Comparison of ENCODE assay signal across 19 cellular contexts in the genomic region with DNA sequence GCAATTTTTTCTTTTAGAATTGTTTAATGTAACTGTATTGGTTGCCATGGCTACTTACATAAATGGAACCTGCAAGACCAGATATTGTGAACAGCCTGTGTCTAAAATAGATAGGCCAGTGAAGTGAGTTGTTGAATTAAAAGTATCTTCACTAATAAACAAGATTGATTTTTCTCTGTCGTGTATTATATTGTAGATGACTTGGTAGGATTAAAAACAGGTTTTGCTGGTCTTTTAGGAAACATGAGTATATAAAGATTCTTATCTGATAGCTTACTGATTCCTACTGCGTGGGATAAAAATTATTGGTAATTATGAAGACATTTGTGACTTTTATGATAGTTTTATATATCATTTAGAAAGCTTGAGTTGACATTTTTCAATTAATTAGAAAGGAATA.
DNase-seq lines count a peak whose midpoint lies in the region; ATAC-seq, FAIRE-seq and TF ChIP-seq lines count a peak whose summit lies in the region.
"Had no signal": no experiment of that assay in that cellular context is flagged by ENCODE, and none has a peak within 500 bp of the region (broad histone marks: within the 10 kb centered on the region; RNA-seq: fewer than 3 reads in every experiment).

No MANE protein-coding gene starts in this region.

- BruUV-seq in MCF 10A (replicated peaks; lab: Mats Ljungman, UMichigan) (no TSS peak), PC-3 (replicated peaks; lab: Mats Ljungman, UMichigan) (no TSS peak), K562 (replicated peaks; lab: Mats Ljungman, UMichigan) (no TSS peak)

- POLR2A ChIA-PET in MCF 10A (lab: Yijun Ruan, JAX) (interaction anchor here (1.1 kb wide), 1 partner anchor 11 kb away, joined by 5 read pairs; no protein-coding TSS in a partner anchor), PC-3 (lab: Charles Lee; ENCODE audit: unreplicated experiment) (no interaction called here), K562 (lab: Yijun Ruan, JAX) (no interaction called here)

- no peak overlapping the region for H3K4me3 ChIP-seq in breast epithelium
- H3K4me3 ChIP-seq in PC-3 (ENCODE audit: low read length) = no peak overlapping the region
- no peak overlapping the region for H3K4me3 ChIP-seq in K562
- H3K4me3 ChIP-seq: BLaER1 had no signal

- CTCF ChIA-PET in MCF 10A (lab: Yijun Ruan, JAX) (no interaction called here), PC-3 (lab: Charles Lee) (no interaction called here), K562 (lab: Yijun Ruan, JAX; ENCODE audit: low intra/inter-chr PET ratio) (no interaction called here)

- TF ChIP-seq CTCF in MCF 10A (IDR thresholded peaks at IDR 0.05; ENCODE audit: unreplicated experiment) (no peak), breast epithelium (IDR thresholded peaks at IDR 0.05) (no peak), PC-3 (conservative IDR thresholded peaks at IDR 0.05; ENCODE audit: low read depth, low read length) (no peak), K562 (IDR thresholded peaks at IDR 0.05 in 2 of 3, conservative IDR thresholded peaks at IDR 0.05 in 1 of 3; ENCODE audit: insufficient read depth in 2 of 3, low read depth in 1 of 3, low read length in 3 of 3) (no peak), progenitor cell of endocrine pancreas (IDR thresholded peaks at IDR 0.05; ENCODE audit: unreplicated experiment) (no peak)

- no peaks in the 10 kb centered on the region for H3K9me3 ChIP-seq in breast epithelium
- no peaks in the 10 kb centered on the region for H3K9me3 ChIP-seq in PC-3 (ENCODE audit: low read length)
- H3K9me3 ChIP-seq in K562 (replicated peaks; ENCODE audit: control insufficient read depth, insufficient read depth, low read depth, low read length) = no peaks in the 10 kb centered on the region

- H3K9ac ChIP-seq in PC-3 (ENCODE audit: low read length) (no peak overlapping the region), K562 (ENCODE audit: insufficient read depth in 1 of 2, low read depth in 2 of 2, low read length in 2 of 2) (no peak overlapping the region)
- H3K9ac ChIP-seq: BLaER1 had no signal

- no peaks in the 10 kb centered on the region for H3F3A ChIP-seq in PC-3 (ENCODE audit: low read length, unreplicated experiment)

- H2AFZ ChIP-seq in PC-3 (ENCODE audit: low read length) (no peak overlapping the region), K562 (ENCODE audit: low read depth, low read length) (no peak overlapping the region)

- H3K36me3 Mint-ChIP-seq in MCF 10A (ENCODE audit: insufficient read depth, unreplicated experiment) (peaks cover 14% of the 10 kb centered on the region), progenitor cell of endocrine pancreas (ENCODE audit: insufficient read depth) (peaks cover 18% of the 10 kb centered on the region)

- no peaks in the 10 kb centered on the region for H3K4me1 Mint-ChIP-seq in MCF 10A (ENCODE audit: insufficient read depth, unreplicated experiment)
- H3K4me1 Mint-ChIP-seq in progenitor cell of endocrine pancreas (ENCODE audit: low read depth) = peaks cover 2% of the 10 kb centered on the region
- H3K4me1 Mint-ChIP-seq: CD14-positive monocyte had no signal

- H3K4me2 ChIP-seq in PC-3 (ENCODE audit: low read length) (peak overlapping the region; percentile 48), K562 (ENCODE audit: insufficient read depth, low read length) (no peak overlapping the region)
- H3K4me2 ChIP-seq: BLaER1 had no signal

- TF ChIP-seq POLR2A in breast epithelium (IDR thresholded peaks at IDR 0.05) (no peak), K562 (conservative IDR thresholded peaks at IDR 0.05) (no peak)

- H3K9me2 ChIP-seq in PC-3 (replicated peaks; ENCODE audit: low read length) = no peaks in the 10 kb centered on the region

- TF ChIP-seq RAD21 in K562 (CRISPR knock-in tag; conservative IDR thresholded peaks at IDR 0.05 in 1 of 2, IDR thresholded peaks at IDR 0.05 in 1 of 2) = no peak

- intact Hi-C loops in MCF 10A (cut with micrococcal nuclease) = no loop called here
- intact Hi-C loops in breast epithelium (cut with DNase I; ENCODE audit: low total_unique reads) = no loop called here
- intact Hi-C loops in PC-3 (cut with micrococcal nuclease) = no loop called here
- intact Hi-C loops in K562 (cut with micrococcal nuclease) = no loop called here

- H3K27me3 Mint-ChIP-seq in MCF 10A (ENCODE audit: insufficient read depth, unreplicated experiment) (no peaks in the 10 kb centered on the region), progenitor cell of endocrine pancreas (no peaks in the 10 kb centered on the region)
- H3K27me3 Mint-ChIP-seq: CD4-positive, alpha-beta memory T cell had no signal

- H3K27ac ChIP-seq in breast epithelium (no peak overlapping the region), PC-3 (ENCODE audit: low read length) (peak overlapping the region; percentile 56), K562 (ENCODE audit: extremely low read depth, low read depth, low read length) (no peak overlapping the region)
- H3K27ac ChIP-seq: BLaER1 had no signal

- no peaks in the 10 kb centered on the region for H3K27me3 ChIP-seq in breast epithelium
- no peaks in the 10 kb centered on the region for H3K27me3 ChIP-seq in PC-3 (ENCODE audit: low read length)
- H3K27me3 ChIP-seq in K562 (ENCODE audit: control insufficient read depth in 2 of 2, insufficient read depth in 2 of 2, low read length in 2 of 2) = no peaks in the 10 kb centered on the region
- H3K27me3 ChIP-seq: BLaER1 had no signal

- in situ Hi-C loops in K562 (cut with MboI) = no loop called here

- peaks cover 55% of the 10 kb centered on the region for H3K79me2 ChIP-seq in PC-3 (ENCODE audit: low read length)
- H3K79me2 ChIP-seq in K562 (ENCODE audit: control insufficient read depth, insufficient read depth, low read length) = peaks cover 53% of the 10 kb centered on the region

- no peaks in the 10 kb centered on the region for H3K9me3 Mint-ChIP-seq in MCF 10A (ENCODE audit: unreplicated experiment)
- H3K9me3 Mint-ChIP-seq in progenitor cell of endocrine pancreas (ENCODE audit: low read depth) = peaks cover 22% of the 10 kb centered on the region
- H3K9me3 Mint-ChIP-seq: CD4-positive, alpha-beta memory T cell; HFFc6 had no signal

- TF ChIP-seq EP300 in K562 (IDR thresholded peaks at IDR 0.05; ENCODE audit: low read length) = no peak

- no peak for DNase-seq in MCF 10A (ENCODE audit: unreplicated experiment)
- DNase-seq in breast epithelium (ENCODE audit: low spot score in 2 of 2) = no peak
- peak; percentile 64 for DNase-seq in PC-3
- DNase-seq in K562 (ENCODE audit: extremely low read depth in 1 of 4, low spot score in 3 of 4) = peak in 1 of 4 experiments; percentile 10
- DNase-seq in progenitor cell of endocrine pancreas (ENCODE audit: low spot score, unreplicated experiment) = no peak
- DNase-seq in central memory CD4-positive, alpha-beta T cell = no peak
- DNase-seq in NCI-H1930 (lab: John Stamatoyannopoulos, UW) = no peak
- DNase-seq: 8988T; CD4-positive, alpha-beta memory T cell; DMS153; DMS79; GDM1; GOT3; H7; HFFc6 had no signal

- no peak overlapping the region for H3K4me3 Mint-ChIP-seq in MCF 10A (ENCODE audit: unreplicated experiment)
- H3K4me3 Mint-ChIP-seq in progenitor cell of endocrine pancreas (ENCODE audit: low read depth) = no peak overlapping the region
- H3K4me3 Mint-ChIP-seq: CD14-positive monocyte; CD4-positive, alpha-beta memory T cell; HFFc6 had no signal

- H3K4me1 ChIP-seq in breast epithelium (no peaks in the 10 kb centered on the region), PC-3 (ENCODE audit: insufficient read depth, low read length) (peaks cover 14% of the 10 kb centered on the region), K562 (replicated peaks in 1 of 2; ENCODE audit: control insufficient read depth in 2 of 2, insufficient read depth in 2 of 2, low read length in 2 of 2) (no peaks in the 10 kb centered on the region; a peak in 1 of 5 replicates)
- H3K4me1 ChIP-seq: BLaER1 had no signal

- H3K27ac Mint-ChIP-seq in MCF 10A (ENCODE audit: low read depth, unreplicated experiment) (peak overlapping the region; percentile 27), progenitor cell of endocrine pancreas (peak overlapping the region; percentile 24)
- H3K27ac Mint-ChIP-seq: CD14-positive monocyte; CD4-positive, alpha-beta memory T cell; HFFc6 had no signal

- H3K9me1 ChIP-seq in K562 (ENCODE audit: control insufficient read depth, insufficient read depth, low read length) = no peaks in the 10 kb centered on the region

- no peak for FAIRE-seq in K562 (lab: Jason Lieb, UNC)

- 93% methylated on average over 2 of the region's 2 CpGs for WGBS in K562 (ENCODE audit: insufficient coverage, low coverage, missing lambda C conversion rate)

- ATAC-seq in PC-3 = no peak
- no peak for ATAC-seq in K562
- no peak for ATAC-seq in HG03139 (IDR thresholded peaks at IDR 0.05; ENCODE audit: unreplicated experiment)
- ATAC-seq: HCT116 had no signal

- no peaks in the 10 kb centered on the region for H3K36me3 ChIP-seq in breast epithelium
- peaks cover 3% of the 10 kb centered on the region; the same call in 1 of the 2 replicates for H3K36me3 ChIP-seq in PC-3 (ENCODE audit: low read depth, low read length)
- H3K36me3 ChIP-seq in K562 (ENCODE audit: control insufficient read depth, insufficient read depth, low read length) = 0 out of 3 replicates have a peak, but pooled peaks cover 2% of the 10 kb centered on the region

- 0 out of 2 replicates have a peak, but pooled peaks cover 9% of the 10 kb centered on the region for H4K20me1 ChIP-seq in PC-3 (ENCODE audit: low read length)
- no peaks in the 10 kb centered on the region for H4K20me1 ChIP-seq in K562 (replicated peaks; ENCODE audit: control insufficient read depth, insufficient read depth, low read length)

TF ChIP-seq in K562, 482 proteins besides CTCF, POLR2A, EP300 and RAD21:
- TF ChIP-seq RFX1 (IDR thresholded peaks at IDR 0.05) (peak; percentile 41; the same call in 1 of the 2 replicates), FOXA1 (IDR thresholded peaks at IDR 0.05; ENCODE audit: borderline replicate concordance) (no peak), TEAD4 (IDR thresholded peaks at IDR 0.05; ENCODE audit: low read length) (no peak), TEAD4 (CRISPR knock-in tag; IDR thresholded peaks at IDR 0.05; ENCODE audit: borderline replicate concordance) (no peak), BRCA1 (IDR thresholded peaks at IDR 0.05) (no peak), BRCA1 (CRISPR knock-in tag; IDR thresholded peaks at IDR 0.05) (no peak)
